ENCODE assay signal across 2 cellular contexts in the genomic region with DNA sequence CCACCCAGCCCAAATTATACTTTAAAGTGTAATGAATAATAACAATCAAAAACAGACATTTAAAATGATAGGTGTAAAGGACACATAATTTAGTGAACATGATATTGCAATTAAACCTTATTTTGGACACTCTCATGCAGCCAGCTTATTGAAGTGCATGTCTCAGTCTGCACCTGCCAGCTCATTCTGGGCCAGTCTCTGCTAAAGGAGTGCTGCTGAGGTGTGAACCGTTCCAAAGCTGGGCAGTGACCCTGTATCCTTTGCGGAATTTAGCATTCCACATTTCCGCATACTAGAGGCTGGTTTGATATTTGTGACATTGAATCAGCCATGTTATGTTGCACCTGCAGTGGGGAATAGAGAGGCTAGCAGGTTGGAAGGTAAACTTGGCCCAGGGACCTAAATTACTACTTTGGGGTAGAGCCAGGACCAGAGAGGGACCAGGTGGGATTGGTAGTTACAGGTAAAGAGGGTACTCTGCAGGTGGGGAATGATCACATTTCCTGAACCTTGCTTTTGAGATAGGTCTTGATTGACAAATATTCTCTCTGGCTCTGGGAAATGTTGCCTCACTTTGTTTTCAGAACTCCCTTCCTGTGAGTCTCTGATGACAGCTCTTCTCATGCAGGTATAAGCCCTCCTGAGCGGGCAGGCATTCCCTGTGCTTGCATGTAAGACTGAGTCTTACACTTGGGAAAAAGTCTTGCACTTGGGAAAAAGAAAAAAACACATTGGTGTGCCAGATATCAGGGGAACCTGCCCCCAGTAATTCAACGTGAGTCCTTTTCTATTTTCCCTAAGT.
TF ChIP-seq lines count a peak whose summit lies in the region.

No MANE protein-coding gene starts in this region.

TF ChIP-seq in HepG2, 621 proteins besides CTCF, POLR2A, EP300 and RAD21 (continued from another document and continues in another):
- TF ChIP-seq, protein P1, sequence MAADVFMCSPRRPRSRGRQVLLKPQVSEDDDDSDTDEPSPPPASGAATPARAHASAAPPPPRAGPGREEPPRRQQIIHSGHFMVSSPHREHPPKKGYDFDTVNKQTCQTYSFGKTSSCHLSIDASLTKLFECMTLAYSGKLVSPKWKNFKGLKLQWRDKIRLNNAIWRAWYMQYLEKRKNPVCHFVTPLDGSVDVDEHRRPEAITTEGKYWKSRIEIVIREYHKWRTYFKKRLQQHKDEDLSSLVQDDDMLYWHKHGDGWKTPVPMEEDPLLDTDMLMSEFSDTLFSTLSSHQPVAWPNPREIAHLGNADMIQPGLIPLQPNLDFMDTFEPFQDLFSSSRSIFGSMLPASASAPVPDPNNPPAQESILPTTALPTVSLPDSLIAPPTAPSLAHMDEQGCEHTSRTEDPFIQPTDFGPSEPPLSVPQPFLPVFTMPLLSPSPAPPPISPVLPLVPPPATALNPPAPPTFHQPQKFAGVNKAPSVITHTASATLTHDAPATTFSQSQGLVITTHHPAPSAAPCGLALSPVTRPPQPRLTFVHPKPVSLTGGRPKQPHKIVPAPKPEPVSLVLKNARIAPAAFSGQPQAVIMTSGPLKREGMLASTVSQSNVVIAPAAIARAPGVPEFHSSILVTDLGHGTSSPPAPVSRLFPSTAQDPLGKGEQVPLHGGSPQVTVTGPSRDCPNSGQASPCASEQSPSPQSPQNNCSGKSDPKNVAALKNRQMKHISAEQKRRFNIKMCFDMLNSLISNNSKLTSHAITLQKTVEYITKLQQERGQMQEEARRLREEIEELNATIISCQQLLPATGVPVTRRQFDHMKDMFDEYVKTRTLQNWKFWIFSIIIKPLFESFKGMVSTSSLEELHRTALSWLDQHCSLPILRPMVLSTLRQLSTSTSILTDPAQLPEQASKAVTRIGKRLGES (CRISPR knock-in tag; IDR thresholded peaks at IDR 0.05; ENCODE audit: borderline replicate concordance) = no peak
- TF ChIP-seq DNMT3B (CRISPR knock-in tag; conservative IDR thresholded peaks at IDR 0.05) (0 out of 2 replicates have a peak, but pooled peaks have one; percentile 43), ZNF274 (CRISPR knock-in tag; IDR thresholded peaks at IDR 0.05) (no peak), PITX1 (CRISPR knock-in tag; IDR thresholded peaks at IDR 0.05) (no peak), ZNF660 (CRISPR knock-in tag; IDR thresholded peaks at IDR 0.05; ENCODE audit: borderline replicate concordance, low read depth) (no peak), ZNF674 (CRISPR knock-in tag; IDR thresholded peaks at IDR 0.05; ENCODE audit: low read depth) (no peak), ZBTB38 (CRISPR knock-in tag; IDR thresholded peaks at IDR 0.05) (peak; percentile 28; the same call in 1 of the 2 replicates), IKZF4 (CRISPR knock-in tag; IDR thresholded peaks at IDR 0.05; ENCODE audit: borderline replicate concordance, low read depth, not compliant biosample characterization) (no peak), ZMYM4 (CRISPR knock-in tag; IDR thresholded peaks at IDR 0.05) (no peak), EHMT2 (IDR thresholded peaks at IDR 0.05; ENCODE audit: borderline replicate concordance, low read depth, low read length) (no peak)
- TF ChIP-seq, protein P2, sequence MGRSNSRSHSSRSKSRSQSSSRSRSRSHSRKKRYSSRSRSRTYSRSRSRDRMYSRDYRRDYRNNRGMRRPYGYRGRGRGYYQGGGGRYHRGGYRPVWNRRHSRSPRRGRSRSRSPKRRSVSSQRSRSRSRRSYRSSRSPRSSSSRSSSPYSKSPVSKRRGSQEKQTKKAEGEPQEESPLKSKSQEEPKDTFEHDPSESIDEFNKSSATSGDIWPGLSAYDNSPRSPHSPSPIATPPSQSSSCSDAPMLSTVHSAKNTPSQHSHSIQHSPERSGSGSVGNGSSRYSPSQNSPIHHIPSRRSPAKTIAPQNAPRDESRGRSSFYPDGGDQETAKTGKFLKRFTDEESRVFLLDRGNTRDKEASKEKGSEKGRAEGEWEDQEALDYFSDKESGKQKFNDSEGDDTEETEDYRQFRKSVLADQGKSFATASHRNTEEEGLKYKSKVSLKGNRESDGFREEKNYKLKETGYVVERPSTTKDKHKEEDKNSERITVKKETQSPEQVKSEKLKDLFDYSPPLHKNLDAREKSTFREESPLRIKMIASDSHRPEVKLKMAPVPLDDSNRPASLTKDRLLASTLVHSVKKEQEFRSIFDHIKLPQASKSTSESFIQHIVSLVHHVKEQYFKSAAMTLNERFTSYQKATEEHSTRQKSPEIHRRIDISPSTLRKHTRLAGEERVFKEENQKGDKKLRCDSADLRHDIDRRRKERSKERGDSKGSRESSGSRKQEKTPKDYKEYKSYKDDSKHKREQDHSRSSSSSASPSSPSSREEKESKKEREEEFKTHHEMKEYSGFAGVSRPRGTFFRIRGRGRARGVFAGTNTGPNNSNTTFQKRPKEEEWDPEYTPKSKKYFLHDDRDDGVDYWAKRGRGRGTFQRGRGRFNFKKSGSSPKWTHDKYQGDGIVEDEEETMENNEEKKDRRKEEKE (IDR thresholded peaks at IDR 0.05) = no peak
- TF ChIP-seq, protein P3, sequence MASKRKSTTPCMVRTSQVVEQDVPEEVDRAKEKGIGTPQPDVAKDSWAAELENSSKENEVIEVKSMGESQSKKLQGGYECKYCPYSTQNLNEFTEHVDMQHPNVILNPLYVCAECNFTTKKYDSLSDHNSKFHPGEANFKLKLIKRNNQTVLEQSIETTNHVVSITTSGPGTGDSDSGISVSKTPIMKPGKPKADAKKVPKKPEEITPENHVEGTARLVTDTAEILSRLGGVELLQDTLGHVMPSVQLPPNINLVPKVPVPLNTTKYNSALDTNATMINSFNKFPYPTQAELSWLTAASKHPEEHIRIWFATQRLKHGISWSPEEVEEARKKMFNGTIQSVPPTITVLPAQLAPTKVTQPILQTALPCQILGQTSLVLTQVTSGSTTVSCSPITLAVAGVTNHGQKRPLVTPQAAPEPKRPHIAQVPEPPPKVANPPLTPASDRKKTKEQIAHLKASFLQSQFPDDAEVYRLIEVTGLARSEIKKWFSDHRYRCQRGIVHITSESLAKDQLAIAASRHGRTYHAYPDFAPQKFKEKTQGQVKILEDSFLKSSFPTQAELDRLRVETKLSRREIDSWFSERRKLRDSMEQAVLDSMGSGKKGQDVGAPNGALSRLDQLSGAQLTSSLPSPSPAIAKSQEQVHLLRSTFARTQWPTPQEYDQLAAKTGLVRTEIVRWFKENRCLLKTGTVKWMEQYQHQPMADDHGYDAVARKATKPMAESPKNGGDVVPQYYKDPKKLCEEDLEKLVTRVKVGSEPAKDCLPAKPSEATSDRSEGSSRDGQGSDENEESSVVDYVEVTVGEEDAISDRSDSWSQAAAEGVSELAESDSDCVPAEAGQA (IDR thresholded peaks at IDR 0.05; ENCODE audit: low read depth) = no peak
- TF ChIP-seq, protein P3 (CRISPR knock-in tag; IDR thresholded peaks at IDR 0.05; ENCODE audit: borderline replicate concordance) = no peak

TF ChIP-seq in WTC11, 78 proteins besides CTCF, POLR2A, EP300 and RAD21:
- TF ChIP-seq, protein P4, sequence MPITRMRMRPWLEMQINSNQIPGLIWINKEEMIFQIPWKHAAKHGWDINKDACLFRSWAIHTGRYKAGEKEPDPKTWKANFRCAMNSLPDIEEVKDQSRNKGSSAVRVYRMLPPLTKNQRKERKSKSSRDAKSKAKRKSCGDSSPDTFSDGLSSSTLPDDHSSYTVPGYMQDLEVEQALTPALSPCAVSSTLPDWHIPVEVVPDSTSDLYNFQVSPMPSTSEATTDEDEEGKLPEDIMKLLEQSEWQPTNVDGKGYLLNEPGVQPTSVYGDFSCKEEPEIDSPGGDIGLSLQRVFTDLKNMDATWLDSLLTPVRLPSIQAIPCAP (CRISPR knock-in tag; IDR thresholded peaks at IDR 0.05) = no peak
- TF ChIP-seq, protein P5, sequence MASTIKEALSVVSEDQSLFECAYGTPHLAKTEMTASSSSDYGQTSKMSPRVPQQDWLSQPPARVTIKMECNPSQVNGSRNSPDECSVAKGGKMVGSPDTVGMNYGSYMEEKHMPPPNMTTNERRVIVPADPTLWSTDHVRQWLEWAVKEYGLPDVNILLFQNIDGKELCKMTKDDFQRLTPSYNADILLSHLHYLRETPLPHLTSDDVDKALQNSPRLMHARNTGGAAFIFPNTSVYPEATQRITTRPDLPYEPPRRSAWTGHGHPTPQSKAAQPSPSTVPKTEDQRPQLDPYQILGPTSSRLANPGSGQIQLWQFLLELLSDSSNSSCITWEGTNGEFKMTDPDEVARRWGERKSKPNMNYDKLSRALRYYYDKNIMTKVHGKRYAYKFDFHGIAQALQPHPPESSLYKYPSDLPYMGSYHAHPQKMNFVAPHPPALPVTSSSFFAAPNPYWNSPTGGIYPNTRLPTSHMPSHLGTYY (CRISPR knock-in tag; IDR thresholded peaks at IDR 0.05) = no peak
- TF ChIP-seq GRHL2 (CRISPR knock-in tag; IDR thresholded peaks at IDR 0.05; ENCODE audit: insufficient replicate concordance, severe bottlenecking) = no peak
TF ChIP-seq in WTC11: peak in this region for 0.
